ENCODE assay signal across 33 cellular contexts in genomic region chr20:32943490-32944052, GRCh38.
"Had no signal": no experiment of that assay in that cellular context is flagged by ENCODE, and none has a peak within 500 bp of the region (broad histone marks: within the 10 kb centered on the region; RNA-seq: fewer than 3 reads in every experiment).

No MANE protein-coding gene starts in this region.

- H3K4me3 Mint-ChIP-seq: activated B cell treated with CpG ODN at 0.5 μM for 24 hours; activated CD4-positive, alpha-beta memory T cell treated with anti-CD3 and anti-CD28 coated beads for 36 hours; activated CD8-positive, alpha-beta memory T cell treated with anti-CD3 and anti-CD28 coated beads, Interleukin-2, amount 10 ng/mL, durations not matched to agents 7 days and 5 days; activated naive CD8-positive, alpha-beta T cell treated with anti-CD3 and anti-CD28 coated beads for 36 hours; activated T-cell treated with anti-CD3 and anti-CD28 coated beads, Interleukin-2, amount 50 U/mL, for 72 hours; activated T-helper 17 cell treated with anti-CD3 and anti-CD28 coated beads, Interleukin-2, amount 50 U/mL, for 72 hours; T-helper 1 cell treated with Interleukin-12 subunit alpha and Interleukin-12 subunit beta and Interleukin-4 antibody, amounts not matched to agents 30 μg/mL and 1 μg/mL, for 36 hours; T-helper 2 cell treated with Interferon-gamma antibody and Interleukin-4, amounts not matched to agents 5 μg/mL and 100 μg/mL, for 36 hours had no signal

- H3K27ac ChIP-seq: brain microvascular endothelial cell, SJSA1 had no signal

- ATAC-seq: activated CD8-positive, alpha-beta memory T cell treated with anti-CD3 and anti-CD28 coated beads, Interleukin-2, amount 10 ng/mL, durations not matched to agents 7 days and 5 days; activated T-helper 17 cell treated with anti-CD3 and anti-CD28 coated beads, Interleukin-2, amount 50 U/mL, for 72 hours; Panc1 had no signal

- H3K4me2 ChIP-seq: SK-N-SH had no signal

- H3K9ac ChIP-seq: SK-N-SH had no signal

- H3K4me1 Mint-ChIP-seq: activated B cell treated with CpG ODN at 0.5 μM for 24 hours had no signal

- H3K27me3 ChIP-seq: brain microvascular endothelial cell, SJSA1 had no signal

- H3K4me1 ChIP-seq: SJSA1 had no signal

- DNase-seq: activated B cell treated with CpG ODN at 0.5 μM for 24 hours; activated CD4-positive, alpha-beta memory T cell treated with anti-CD3 and anti-CD28 coated beads for 36 hours; activated CD4-positive, alpha-beta T cell treated with anti-CD3 and anti-CD28 coated beads for 4 hours; activated CD4-positive, alpha-beta T cell treated with anti-CD3 and anti-CD28 coated beads, Interleukin-2, amount 50 U/mL, for 1 hour; activated CD4-positive, CD25-positive, alpha-beta regulatory T cell treated with anti-CD3 and anti-CD28 coated beads, Interleukin-2, amount 50 U/mL, for 72 hours; activated CD8-positive, alpha-beta memory T cell treated with anti-CD3 and anti-CD28 coated beads, Interleukin-2, amount 10 ng/mL, durations not matched to agents 7 days and 5 days; activated effector memory CD4-positive, alpha-beta T cell treated with anti-CD3 and anti-CD28 coated beads, Interleukin-2, amount 50 U/mL, for 16 hours; activated naive CD4-positive, alpha-beta T cell; activated naive CD4-positive, alpha-beta T cell treated with anti-CD3 and anti-CD28 coated beads, Interleukin-2, amount 50 U/mL, for 16 hours; activated naive CD8-positive, alpha-beta T cell treated with anti-CD3 and anti-CD28 coated beads for 36 hours; activated T-cell treated with anti-CD3 and anti-CD28 coated beads, Interleukin-2, amount 50 U/mL, for 1 hour; activated T-cell treated with anti-CD3 and anti-CD28 coated beads, Interleukin-2, amount 50 U/mL, for 72 hours; amniotic stem cell; aorta; brain microvascular endothelial cell; central memory CD4-positive, alpha-beta T cell; Karpas-422; KBM-7; NCI-H1048; NCI-H1105 treated with DMSO at 0.1 percent for 48 hours; NCI-H1436; NCI-H1694; NCI-H1930; NCI-H2081 treated with DMSO at 0.1 percent for 48 hours; NCI-H345; NCI-H524 treated with DMSO at 0.1 percent for 48 hours; SHP77 treated with DMSO at 0.1 percent for 48 hours; SK-N-SH had no signal

- H3K27me3 Mint-ChIP-seq: activated CD4-positive, alpha-beta memory T cell treated with anti-CD3 and anti-CD28 coated beads for 36 hours; activated naive CD8-positive, alpha-beta T cell treated with anti-CD3 and anti-CD28 coated beads for 36 hours; activated T-helper 17 cell treated with anti-CD3 and anti-CD28 coated beads, Interleukin-2, amount 50 U/mL, for 72 hours had no signal

- H3K9me3 ChIP-seq: SJSA1, SK-N-SH had no signal

- H3K36me3 ChIP-seq: brain microvascular endothelial cell, SJSA1 had no signal

- H3K36me3 Mint-ChIP-seq: activated CD8-positive, alpha-beta memory T cell treated with anti-CD3 and anti-CD28 coated beads, Interleukin-2, amount 10 ng/mL, durations not matched to agents 7 days and 5 days had no signal

- H3K27ac Mint-ChIP-seq: activated B cell treated with CpG ODN at 0.5 μM for 24 hours; activated CD4-positive, alpha-beta memory T cell treated with anti-CD3 and anti-CD28 coated beads for 36 hours; activated CD8-positive, alpha-beta memory T cell treated with anti-CD3 and anti-CD28 coated beads, Interleukin-2, amount 10 ng/mL, durations not matched to agents 7 days and 5 days; activated naive CD8-positive, alpha-beta T cell treated with anti-CD3 and anti-CD28 coated beads for 36 hours; activated T-cell treated with anti-CD3 and anti-CD28 coated beads, Interleukin-2, amount 50 U/mL, for 72 hours; activated T-helper 17 cell treated with anti-CD3 and anti-CD28 coated beads, Interleukin-2, amount 50 U/mL, for 72 hours; T-helper 1 cell treated with Interleukin-12 subunit alpha and Interleukin-12 subunit beta and Interleukin-4 antibody, amounts not matched to agents 30 μg/mL and 1 μg/mL, for 36 hours; T-helper 2 cell treated with Interferon-gamma antibody and Interleukin-4, amounts not matched to agents 5 μg/mL and 100 μg/mL, for 36 hours had no signal

- H3K9me3 Mint-ChIP-seq: activated CD4-positive, alpha-beta memory T cell treated with anti-CD3 and anti-CD28 coated beads for 36 hours; activated T-cell treated with anti-CD3 and anti-CD28 coated beads, Interleukin-2, amount 50 U/mL, for 72 hours; activated T-helper 17 cell treated with anti-CD3 and anti-CD28 coated beads, Interleukin-2, amount 50 U/mL, for 72 hours; T-helper 1 cell treated with Interleukin-12 subunit alpha and Interleukin-12 subunit beta and Interleukin-4 antibody, amounts not matched to agents 30 μg/mL and 1 μg/mL, for 36 hours had no signal

- H3K4me3 ChIP-seq: SJSA1 had no signal
